Comparison of ENCODE assay signal across 8 cellular contexts in the genomic region with DNA sequence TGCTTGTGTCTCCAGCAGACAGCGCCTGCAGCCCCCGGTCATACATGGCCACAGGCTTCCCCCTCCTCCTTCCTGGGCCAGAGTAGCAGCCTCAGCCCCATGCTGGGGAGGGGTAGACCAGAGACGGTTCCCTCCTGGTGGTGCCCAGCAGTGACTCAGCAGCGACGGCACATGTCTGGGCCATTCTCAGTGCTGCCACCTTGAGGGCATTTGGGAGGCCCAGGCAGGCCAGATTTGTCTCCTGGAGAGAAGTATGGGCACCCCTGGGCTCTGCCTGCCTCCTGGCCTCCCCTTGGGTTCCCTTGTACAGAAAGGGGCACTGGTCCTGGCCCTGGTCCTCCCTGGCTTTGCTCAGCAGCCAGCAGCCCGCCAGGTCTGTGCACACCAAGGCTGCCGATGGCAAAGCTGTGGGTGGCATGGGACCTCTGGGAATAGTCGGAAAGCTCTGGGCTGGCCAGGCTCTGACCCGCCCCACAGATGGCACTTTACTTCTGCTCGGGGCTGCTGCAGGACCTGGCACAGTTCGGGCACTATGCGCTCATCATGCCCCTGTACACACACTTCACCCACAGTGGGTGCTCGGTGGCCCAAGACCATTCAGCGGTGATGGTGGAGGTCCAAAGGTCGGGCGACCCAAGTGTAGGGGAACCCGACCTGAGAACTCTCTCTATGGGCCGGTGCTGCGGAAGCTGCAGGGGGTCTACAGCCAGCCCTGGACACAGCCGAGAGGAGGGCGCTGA. TPM values are rescaled to one million over a fixed set of nuclear protein-coding genes. Genes with fewer than 3 reads are reported as not detected.
DNase-seq lines count a peak whose midpoint lies in the region; ATAC-seq and TF ChIP-seq lines count a peak whose summit lies in the region.

No MANE protein-coding gene starts in this region.

- H3K27ac ChIP-seq in AG04450 (ENCODE audit: low read depth, low read length) (no peak overlapping the region), OCI-LY3 (ENCODE audit: low read length) (no peak overlapping the region)

- no peaks in the 10 kb centered on the region for H3K36me3 ChIP-seq in OCI-LY3 (replicated peaks; ENCODE audit: low read depth, low read length)

- H3K4me1 ChIP-seq in OCI-LY3 (ENCODE audit: low read length): peaks cover 12% of the 10 kb centered on the region

- peak; percentile 65 for TF ChIP-seq CTCF in AG04450 (IDR thresholded peaks at IDR 0.05; ENCODE audit: low read depth, low read length)
- peak; percentile 39 for TF ChIP-seq CTCF in OCI-LY3 (IDR thresholded peaks at IDR 0.05; ENCODE audit: low read depth, low read length)
- peak; percentile 79 for TF ChIP-seq CTCF in foreskin fibroblast (IDR thresholded peaks at IDR 0.05; ENCODE audit: low read depth, low read length)

- H3K9me3 ChIP-seq in AG04450 (ENCODE audit: control insufficient read depth, insufficient read depth, low read length): no peaks in the 10 kb centered on the region
- no peaks in the 10 kb centered on the region for H3K9me3 ChIP-seq in OCI-LY3 (ENCODE audit: insufficient read depth, low read length)

- H3K4me2 ChIP-seq in OCI-LY3 (ENCODE audit: low read length): no peak overlapping the region

- POLR2A ChIA-PET in AG04450 (lab: Yijun Ruan, JAX): no interaction called here

- no peak overlapping the region for H2AFZ ChIP-seq in OCI-LY3 (ENCODE audit: low read depth, low read length)

- peak; percentile 1 for DNase-seq in AG04450 (ENCODE audit: low read depth, low spot score)
- peak; percentile 72 for DNase-seq in activated T-cell treated with anti-CD3 and anti-CD28 coated beads for 48 hours (ENCODE audit: low read depth)
- peak; percentile 44 to 72 for DNase-seq in foreskin fibroblast
- DNase-seq in stimulated activated CD4-positive, alpha-beta T cell treated with anti-CD3 and anti-CD28 coated beads, Interleukin-12 subunit alpha, Interleukin-12 subunit beta, amount 100 ng/mL, for 24 hours (ENCODE audit: low read depth in 2 of 2): peak; percentile 61 to 75

- CTCF ChIA-PET in AG04450 (lab: Charles Lee): interaction anchor here (0.6 to 0.7 kb wide), 4 partner anchors 71 to 287 kb away, joined by 3 to 4 read pairs (median 3); no protein-coding TSS in a partner anchor

- peaks cover 1% of the 10 kb centered on the region for H3K27me3 ChIP-seq in AG04450 (ENCODE audit: control insufficient read depth, insufficient read depth, low read length)
- no peaks in the 10 kb centered on the region for H3K27me3 ChIP-seq in OCI-LY3 (ENCODE audit: low read depth, low read length)

- H3K9ac ChIP-seq in OCI-LY3 (ENCODE audit: low read length): no peak overlapping the region

- H4K20me1 ChIP-seq in OCI-LY3 (ENCODE audit: insufficient read depth, low read length): no peaks in the 10 kb centered on the region

- H3K4me3 ChIP-seq in AG04450 (ENCODE audit: low read depth, low read length) (no peak overlapping the region), OCI-LY3 (ENCODE audit: low read length) (no peak overlapping the region), foreskin fibroblast (ENCODE audit: low read depth in 1 of 2, low read length in 2 of 2) (no peak overlapping the region)

- ATAC-seq in GM18868 (IDR thresholded peaks at IDR 0.05; ENCODE audit: unreplicated experiment) (peak; percentile 42), HG02973 (IDR thresholded peaks at IDR 0.05; ENCODE audit: unreplicated experiment) (no peak), HG02885 (IDR thresholded peaks at IDR 0.05; ENCODE audit: poor library complexity, unreplicated experiment) (no peak)

- H3K79me2 ChIP-seq in OCI-LY3 (ENCODE audit: low read length): no peaks in the 10 kb centered on the region

RNA-seq across cellular contexts. Expression of a gene that starts 11.4 kb away (rescaled TPM):
- polyA plus RNA-seq in AG04450 (2011; rRNA removed): not detected in 2 replicates
- polyA minus RNA-seq in AG04450 (2011; rRNA and poly(A)+ RNA removed): not detected in 2 replicates

RNA-seq across cellular contexts. Expression of a gene that starts 37.9 kb away (rescaled TPM):
- not detected in 2 replicates for polyA plus RNA-seq in AG04450 (2011; rRNA removed)
- polyA minus RNA-seq in AG04450 (2011; rRNA and poly(A)+ RNA removed): not detected in 2 replicates

RNA-seq across cellular contexts. Expression of a gene that starts 43.1 kb away (rescaled TPM):
- polyA plus RNA-seq in AG04450 (2011; rRNA removed): not detected in 2 replicates
- not detected in 2 replicates for polyA minus RNA-seq in AG04450 (2011; rRNA and poly(A)+ RNA removed)

Comparison
In these comparisons a context has a peak if more than half of its experiments do, and no peak if none do; other contexts are left out.
1. DNase-seq: peak in every context shown above with its lines; median percentile 72 in activated T-cell treated with anti-CD3 and anti-CD28 coated beads for 48 hours; 68 in stimulated activated CD4-positive, alpha-beta T cell treated with anti-CD3 and anti-CD28 coated beads, Interleukin-12 subunit alpha, Interleukin-12 subunit beta, amount 100 ng/mL, for 24 hours; 58 in foreskin fibroblast; 1 in AG04450.